Comparison of ENCODE assay signal across 8 cellular contexts in genomic region chr1:39103321-39104157, GRCh38.
A peak's percentile ranks its signal among the peaks of the same experiment; 100 is the strongest.
DNase-seq lines count a peak whose midpoint lies in the region; ATAC-seq, FAIRE-seq and TF ChIP-seq lines count a peak whose summit lies in the region.

No MANE protein-coding gene starts in this region.

- H3K9me3 ChIP-seq in OCI-LY3 (ENCODE audit: insufficient read depth, low read length) (no peaks in the 10 kb centered on the region), endocrine pancreas (ENCODE audit: control insufficient read depth, low read length) (no peaks in the 10 kb centered on the region), osteoblast (ENCODE audit: low read depth, low read length) (no peaks in the 10 kb centered on the region), tibial nerve (no peaks in the 10 kb centered on the region)

- H4K20me1 ChIP-seq in OCI-LY3 (ENCODE audit: insufficient read depth, low read length): no peaks in the 10 kb centered on the region
- H4K20me1 ChIP-seq in osteoblast (ENCODE audit: insufficient read depth, low read length): peaks cover 11% of the 10 kb centered on the region

- TF ChIP-seq CTCF in OCI-LY3 (IDR thresholded peaks at IDR 0.05; ENCODE audit: low read depth, low read length) (no peak), osteoblast (IDR thresholded peaks at IDR 0.05; ENCODE audit: extremely low read depth, low read depth, low read length) (no peak), tibial nerve (IDR thresholded peaks at IDR 0.05) (no peak)

- peaks cover 41% of the 10 kb centered on the region for H3K79me2 ChIP-seq in OCI-LY3 (ENCODE audit: low read length)
- H3K79me2 ChIP-seq in osteoblast (ENCODE audit: insufficient read depth, low read length): peaks cover 31% of the 10 kb centered on the region

- WGBS in tibial nerve, 2 donors: 68 to 84% methylated on average over 6 of the region's 6 CpGs

- H3K4me2 ChIP-seq in OCI-LY3 (ENCODE audit: low read length) (peak overlapping the region; percentile 100), osteoblast (ENCODE audit: insufficient read depth, low read length) (peak overlapping the region; percentile 94)

- H3K27me3 ChIP-seq in OCI-LY3 (ENCODE audit: low read depth, low read length) (no peaks in the 10 kb centered on the region), endocrine pancreas (ENCODE audit: control insufficient read depth, insufficient read depth, low read length) (no peaks in the 10 kb centered on the region), osteoblast (ENCODE audit: insufficient read depth, low read length) (no peaks in the 10 kb centered on the region), tibial nerve (no peaks in the 10 kb centered on the region)

- TF ChIP-seq EP300 in tibial nerve (IDR thresholded peaks at IDR 0.05): no peak

- H2AFZ ChIP-seq in OCI-LY3 (ENCODE audit: low read depth, low read length) (no peak overlapping the region), osteoblast (ENCODE audit: low read length) (no peak overlapping the region)

- TF ChIP-seq POLR2A in GM12891 (IDR thresholded peaks at IDR 0.05; ENCODE audit: low read depth, low read length) (no peak), tibial nerve (IDR thresholded peaks at IDR 0.05) (no peak)

- no peak for FAIRE-seq in GM12891 (lab: Jason Lieb, UNC)

- H3K36me3 ChIP-seq in OCI-LY3 (replicated peaks; ENCODE audit: low read depth, low read length) (no peaks in the 10 kb centered on the region), endocrine pancreas (ENCODE audit: control insufficient read depth, insufficient read depth, low read length) (no peaks in the 10 kb centered on the region), osteoblast (ENCODE audit: insufficient read depth, low read length) (no peaks in the 10 kb centered on the region), tibial nerve (no peaks in the 10 kb centered on the region)

- H3K9ac ChIP-seq in OCI-LY3 (ENCODE audit: low read length) (peak overlapping the region; percentile 93), endocrine pancreas (ENCODE audit: control insufficient read depth, insufficient read depth, low read length) (peak overlapping the region; percentile 17)

- DNase-seq in osteoblast (ENCODE audit: insufficient read length, low spot score, missing footprints) (peak; percentile 93), GM12891 (ENCODE audit: insufficient read length, low spot score) (no peak), tibial nerve (ENCODE audit: low spot score in 2 of 2) (no peak)
- no peak for DNase-seq in stimulated activated CD8-positive, alpha-beta memory T cell treated with anti-CD3 and anti-CD28 coated beads, Interleukin-4, amount 100 ng/mL, for 48 hours

- peak overlapping the region; percentile 82 for H3K27ac ChIP-seq in OCI-LY3 (ENCODE audit: low read length)
- H3K27ac ChIP-seq in osteoblast (ENCODE audit: low read depth, low read length): peak overlapping the region; percentile 88
- no peak overlapping the region for H3K27ac ChIP-seq in tibial nerve

- H3K4me1 ChIP-seq in OCI-LY3 (ENCODE audit: low read length) (peaks cover 44% of the 10 kb centered on the region), endocrine pancreas (ENCODE audit: control insufficient read depth, insufficient read depth, low read length) (peaks cover 15% of the 10 kb centered on the region), osteoblast (ENCODE audit: insufficient read depth, low read length) (peaks cover 48% of the 10 kb centered on the region), tibial nerve (peaks cover 0 to 53% (median 27%) of the 10 kb centered on the region in 4 donors)

- no peak for ATAC-seq in GM18870 (IDR thresholded peaks at IDR 0.05; ENCODE audit: unreplicated experiment)

- peak overlapping the region; percentile 52; the same call in 1 of the 2 replicates for H3K4me3 ChIP-seq in GM08714 (ENCODE audit: low read length)
- peak overlapping the region; percentile 98 for H3K4me3 ChIP-seq in OCI-LY3 (ENCODE audit: low read length)
- H3K4me3 ChIP-seq in endocrine pancreas (ENCODE audit: control insufficient read depth, insufficient read depth, low read length): no peak overlapping the region
- H3K4me3 ChIP-seq in osteoblast (ENCODE audit: insufficient read depth, low read length): no peak overlapping the region
- H3K4me3 ChIP-seq in tibial nerve: no peak overlapping the region

TF ChIP-seq in GM12891, 5 proteins besides CTCF, POLR2A, EP300 and RAD21:
- TF ChIP-seq POU2F2 (IDR thresholded peaks at IDR 0.05; ENCODE audit: low read depth, low read length): no peak
- TF ChIP-seq TAF1 (IDR thresholded peaks at IDR 0.05; ENCODE audit: low read depth, low read length): no peak
- no peak for TF ChIP-seq SPI1 (IDR thresholded peaks at IDR 0.05; ENCODE audit: low read depth, low read length)
- TF ChIP-seq POLR2AphosphoS5 (IDR thresholded peaks at IDR 0.05; ENCODE audit: low read depth, low read length): no peak
- TF ChIP-seq PAX5 (IDR thresholded peaks at IDR 0.05; ENCODE audit: insufficient read depth, low read length, severe bottlenecking): no peak

Comparison
In these comparisons a context has a peak if more than half of its experiments do, and no peak if none do; other contexts are left out.
1. H3K4me3 ChIP-seq: peak in GM08714 (single experiment) and OCI-LY3 (single experiment); none in endocrine pancreas (single experiment), osteoblast (single experiment) and tibial nerve (0 of 4).
2. H3K27ac ChIP-seq: peak in OCI-LY3 (single experiment) and osteoblast (single experiment); none in tibial nerve (0 of 4).